ENCODE assay signal across 7 cellular contexts in the genomic region with DNA sequence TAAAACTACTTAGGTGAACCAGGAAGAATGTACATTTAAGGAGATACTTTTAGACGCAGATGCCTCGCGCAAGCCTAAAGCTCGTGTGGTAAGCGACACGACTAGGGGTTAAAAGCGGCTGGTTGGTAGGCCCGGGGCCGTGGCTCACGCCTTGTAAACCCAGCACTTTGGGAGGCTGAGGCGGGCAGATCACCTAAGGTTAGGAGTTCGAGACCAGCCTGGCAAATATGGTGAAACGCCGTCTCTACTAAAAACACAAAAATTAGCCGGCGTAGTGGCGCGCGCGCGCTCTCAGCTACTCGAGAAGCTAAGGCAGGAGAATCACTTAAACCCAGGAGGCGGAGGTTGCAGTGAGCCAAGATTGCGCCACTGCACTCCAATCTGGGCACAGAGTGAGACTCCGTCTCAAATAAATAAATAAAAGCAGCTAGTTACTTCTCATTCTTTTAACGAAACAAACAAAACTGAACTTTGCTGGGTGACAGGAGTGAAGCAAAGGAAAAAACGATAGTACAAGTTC. TPM values are rescaled to one million over a fixed set of nuclear protein-coding genes. Genes with fewer than 3 reads are reported as not detected.
DNase-seq lines count a peak whose midpoint lies in the region; ATAC-seq and TF ChIP-seq lines count a peak whose summit lies in the region.

No MANE protein-coding gene starts in this region.

- DNase-seq in HFFc6 (peak; percentile 22), chondrocyte (ENCODE audit: low spot score) (no peak), left colon (peak; percentile 38 to 62), NCI-H1092 treated with DMSO at 0.1 percent for 48 hours (lab: John Stamatoyannopoulos, UW) (no peak)
- DNase-seq in T-helper 2 cell treated with Interferon-gamma antibody and Interleukin-4, amounts not matched to agents 5 μg/mL and 100 μg/mL, for 36 hours (ENCODE audit: low spot score) = peak; percentile 30
- DNase-seq in stimulated activated CD4-positive, alpha-beta T cell treated with anti-CD3 and anti-CD28 coated beads, Interleukin-4, amount 100 ng/mL, for 1 hour = peak; percentile 28

- H3K4me1 Mint-ChIP-seq in HFFc6 (ENCODE audit: low read depth) (peaks cover 50% of the 10 kb centered on the region), chondrocyte (ENCODE audit: low read depth) (peaks cover 52% of the 10 kb centered on the region)
- H3K4me1 Mint-ChIP-seq in T-helper 2 cell treated with Interferon-gamma antibody and Interleukin-4, amounts not matched to agents 5 μg/mL and 100 μg/mL, for 36 hours (ENCODE audit: low read depth) = peaks cover 41% of the 10 kb centered on the region

- TF ChIP-seq CTCF in HFFc6 (IDR thresholded peaks at IDR 0.05) (no peak), chondrocyte (IDR thresholded peaks at IDR 0.05) (no peak)

- intact Hi-C loops in left colon (cut with DNase I, micrococcal nuclease) = no loop called here

- H3K27ac Mint-ChIP-seq in HFFc6 = peak overlapping the region; percentile 98
- H3K27ac Mint-ChIP-seq in T-helper 2 cell treated with Interferon-gamma antibody and Interleukin-4, amounts not matched to agents 5 μg/mL and 100 μg/mL, for 36 hours = peak overlapping the region; percentile 98
- peak overlapping the region; percentile 99 for H3K27ac Mint-ChIP-seq in chondrocyte (ENCODE audit: unreplicated experiment)

- H3K36me3 Mint-ChIP-seq in HFFc6 (ENCODE audit: low read depth) = peaks cover 46% of the 10 kb centered on the region
- peaks cover 29% of the 10 kb centered on the region for H3K36me3 Mint-ChIP-seq in T-helper 2 cell treated with Interferon-gamma antibody and Interleukin-4, amounts not matched to agents 5 μg/mL and 100 μg/mL, for 36 hours (ENCODE audit: low read depth)
- H3K36me3 Mint-ChIP-seq in chondrocyte (ENCODE audit: low read depth) = peaks cover 6% of the 10 kb centered on the region

- H3K27me3 Mint-ChIP-seq in HFFc6 (ENCODE audit: insufficient read depth) (no peaks in the 10 kb centered on the region), chondrocyte (ENCODE audit: low read depth) (no peaks in the 10 kb centered on the region)
- H3K27me3 Mint-ChIP-seq in T-helper 2 cell treated with Interferon-gamma antibody and Interleukin-4, amounts not matched to agents 5 μg/mL and 100 μg/mL, for 36 hours (ENCODE audit: low read depth) = no peaks in the 10 kb centered on the region

- peak; percentile 44 for ATAC-seq in left colon
- ATAC-seq in GM21529 (IDR thresholded peaks at IDR 0.05; ENCODE audit: unreplicated experiment) = no peak

- peak overlapping the region; percentile 96 for H3K4me3 Mint-ChIP-seq in HFFc6
- peak overlapping the region; percentile 90 for H3K4me3 Mint-ChIP-seq in T-helper 2 cell treated with Interferon-gamma antibody and Interleukin-4, amounts not matched to agents 5 μg/mL and 100 μg/mL, for 36 hours
- H3K4me3 Mint-ChIP-seq in chondrocyte (ENCODE audit: unreplicated experiment) = peak overlapping the region; percentile 92

- H3K9me3 Mint-ChIP-seq in HFFc6 = no peaks in the 10 kb centered on the region
- no peaks in the 10 kb centered on the region for H3K9me3 Mint-ChIP-seq in T-helper 2 cell treated with Interferon-gamma antibody and Interleukin-4, amounts not matched to agents 5 μg/mL and 100 μg/mL, for 36 hours
- no peaks in the 10 kb centered on the region for H3K9me3 Mint-ChIP-seq in chondrocyte (ENCODE audit: low read depth)

RNA-seq across cellular contexts. Expression of a gene that starts 0.9 kb away (rescaled TPM):
- 10 to 100 TPM; 49.4 to 59.7 (median 51.1) TPM for total RNA-seq in HFFc6 (2021; fragmentation: NEBNext Ultra II Directional; extraction: Animal tissue kit (Norgen Biotek cat#: 25700))
- total RNA-seq in chondrocyte = 43.0 to 51.8 TPM (median 43.9 TPM) in 3 replicates
- 10 to 100 TPM; 33.9 to 45.3 TPM for total RNA-seq in left colon

RNA-seq across cellular contexts. Expression of a gene that starts 1.2 kb away (rescaled TPM):
- total RNA-seq in HFFc6 (2021; fragmentation: NEBNext Ultra II Directional; extraction: Animal tissue kit (Norgen Biotek cat#: 25700)) = 100 to 1,000 TPM in 3 of 6 experiments, 10 to 100 TPM in 3; 90.9 to 116 (median 99.5) TPM
- total RNA-seq in chondrocyte = 60.7 to 78.2 TPM (median 67.0 TPM) in 3 replicates
- total RNA-seq in left colon = 10 to 100 TPM; 44.4 to 58.8 TPM

Comparison
In these comparisons a context has a peak if more than half of its experiments do, and no peak if none do; other contexts are left out.
1. DNase-seq: peak in HFFc6 (single experiment), T-helper 2 cell treated with Interferon-gamma antibody and Interleukin-4, amounts not matched to agents 5 μg/mL and 100 μg/mL, for 36 hours (single experiment), left colon (2 of 2) and stimulated activated CD4-positive, alpha-beta T cell treated with anti-CD3 and anti-CD28 coated beads, Interleukin-4, amount 100 ng/mL, for 1 hour (single experiment); none in chondrocyte (single experiment) and NCI-H1092 treated with DMSO at 0.1 percent for 48 hours (single experiment).
2. Peak in every context shown above with its lines, with median percentiles within 50 percentile points of each other: H3K27ac Mint-ChIP-seq and H3K4me3 Mint-ChIP-seq.